In the genomic region with DNA sequence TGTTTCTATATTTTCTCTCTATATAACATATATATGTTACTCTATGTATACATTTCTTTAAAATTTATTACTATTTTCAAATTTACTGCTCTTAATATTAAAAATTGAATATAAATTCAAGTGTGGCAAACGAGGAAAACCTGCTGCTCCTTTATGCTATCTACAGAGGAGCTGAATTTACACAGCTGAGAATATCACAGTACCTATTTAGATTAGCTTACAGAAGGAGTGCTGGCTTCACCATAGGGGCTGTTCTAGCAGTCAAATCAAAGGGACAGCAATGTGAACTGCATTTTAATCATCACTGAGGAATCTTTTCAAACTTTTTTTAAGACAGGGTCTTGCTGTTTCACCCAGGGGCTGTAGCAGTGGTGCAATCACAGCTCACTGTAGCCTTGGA, we compare ENCODE assay signal across 8 cellular contexts.
"Had no signal": no experiment of that assay in that cellular context is flagged by ENCODE, and none has a peak within 500 bp of the region (broad histone marks: within the 10 kb centered on the region; RNA-seq: fewer than 3 reads in every experiment).

No MANE protein-coding gene starts in this region.

- H3K27me3 Mint-ChIP-seq: IgD-negative memory B cell had no signal

- H3K27ac Mint-ChIP-seq: HFFc6, IgD-negative memory B cell had no signal

- H3K9me3 ChIP-seq: HAP-1 had no signal

- ATAC-seq: HCT116, HepG2 had no signal

- H3K9me3 Mint-ChIP-seq: HFFc6, IgD-negative memory B cell had no signal

- H3K4me3 ChIP-seq: HAP-1 had no signal

- H3K4me3 Mint-ChIP-seq: HFFc6, IgD-negative memory B cell had no signal

- H3K4me1 ChIP-seq: HAP-1 had no signal

- H3K36me3 ChIP-seq: HAP-1 had no signal

- DNase-seq: GOT3, H7, HFFc6 had no signal

- H3K27ac ChIP-seq: HL-60 had no signal
